In the genomic region with DNA sequence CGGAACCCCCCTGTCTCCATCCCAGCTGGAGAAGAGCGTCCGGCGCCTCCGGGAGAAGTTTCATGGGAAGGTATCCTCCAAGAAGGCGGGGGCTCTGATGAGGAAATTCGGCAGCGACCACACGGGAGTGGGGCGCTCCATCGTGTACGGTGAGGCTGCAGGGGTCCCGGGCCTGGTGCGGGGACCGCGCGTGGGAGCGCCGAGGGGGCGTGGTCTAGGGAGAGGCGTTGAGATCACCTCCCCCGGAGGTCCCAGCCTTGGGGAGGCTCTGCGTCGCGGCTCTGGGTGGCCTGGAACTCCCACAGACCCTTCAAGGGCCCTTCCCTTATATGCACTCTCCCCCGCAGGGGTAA, we compare ENCODE assay signal across 1 cellular context.
A peak's percentile ranks its signal among the peaks of the same experiment; 100 is the strongest.
TF ChIP-seq lines count a peak whose summit lies in the region.

No MANE protein-coding gene starts in this region.

TF ChIP-seq in GM12878, 131 proteins besides CTCF, POLR2A, EP300 and RAD21:
- TF ChIP-seq RELA (IDR thresholded peaks at IDR 0.05; ENCODE audit: borderline replicate concordance, partially characterized antibody) (no peak), CBX3 (IDR thresholded peaks at IDR 0.05; ENCODE audit: borderline replicate concordance, low read depth) (no peak), NR2C2 (IDR thresholded peaks at IDR 0.05; ENCODE audit: borderline replicate concordance, control insufficient read depth, insufficient read length, low read depth) (no peak), SP1 (IDR thresholded peaks at IDR 0.05; ENCODE audit: low read depth, low read length) (no peak), WRNIP1 (IDR thresholded peaks at IDR 0.05; ENCODE audit: borderline replicate concordance, low read depth, low read length) (no peak), NR2C1 (IDR thresholded peaks at IDR 0.05) (no peak), IKZF2 (IDR thresholded peaks at IDR 0.05) (peak; percentile 45 to 47; a peak in 1 of 4 replicates), TCF7 (IDR thresholded peaks at IDR 0.05; ENCODE audit: borderline replicate concordance) (no peak), YY1 (IDR thresholded peaks at IDR 0.05; ENCODE audit: low read depth, low read length) (peak; percentile 8; the same call in 1 of the 2 replicates), NFYA (IDR thresholded peaks at IDR 0.05; ENCODE audit: borderline replicate concordance, low read depth, low read length) (no peak), TARDBP (IDR thresholded peaks at IDR 0.05; ENCODE audit: borderline replicate concordance) (no peak), MEF2B (IDR thresholded peaks at IDR 0.05; ENCODE audit: partially characterized antibody, poor library complexity, severe bottlenecking) (no peak), IKZF1 (conservative IDR thresholded peaks at IDR 0.05) (0 out of 2 replicates have a peak, but pooled peaks have one; percentile 12), LARP7 (IDR thresholded peaks at IDR 0.05) (no peak), SIN3A (IDR thresholded peaks at IDR 0.05; ENCODE audit: low read depth, low read length) (no peak), MTA3 (IDR thresholded peaks at IDR 0.05; ENCODE audit: borderline replicate concordance, low read length) (no peak), EGR1 (IDR thresholded peaks at IDR 0.05; ENCODE audit: borderline replicate concordance in 1 of 2, low read depth in 2 of 2, low read length in 2 of 2) (peak in 1 of 2 experiments; percentile 43; a peak in 1 of 3 replicates), TBL1XR1 (IDR thresholded peaks at IDR 0.05; ENCODE audit: low read depth, low read length) (no peak)
- TF ChIP-seq, protein P1, sequence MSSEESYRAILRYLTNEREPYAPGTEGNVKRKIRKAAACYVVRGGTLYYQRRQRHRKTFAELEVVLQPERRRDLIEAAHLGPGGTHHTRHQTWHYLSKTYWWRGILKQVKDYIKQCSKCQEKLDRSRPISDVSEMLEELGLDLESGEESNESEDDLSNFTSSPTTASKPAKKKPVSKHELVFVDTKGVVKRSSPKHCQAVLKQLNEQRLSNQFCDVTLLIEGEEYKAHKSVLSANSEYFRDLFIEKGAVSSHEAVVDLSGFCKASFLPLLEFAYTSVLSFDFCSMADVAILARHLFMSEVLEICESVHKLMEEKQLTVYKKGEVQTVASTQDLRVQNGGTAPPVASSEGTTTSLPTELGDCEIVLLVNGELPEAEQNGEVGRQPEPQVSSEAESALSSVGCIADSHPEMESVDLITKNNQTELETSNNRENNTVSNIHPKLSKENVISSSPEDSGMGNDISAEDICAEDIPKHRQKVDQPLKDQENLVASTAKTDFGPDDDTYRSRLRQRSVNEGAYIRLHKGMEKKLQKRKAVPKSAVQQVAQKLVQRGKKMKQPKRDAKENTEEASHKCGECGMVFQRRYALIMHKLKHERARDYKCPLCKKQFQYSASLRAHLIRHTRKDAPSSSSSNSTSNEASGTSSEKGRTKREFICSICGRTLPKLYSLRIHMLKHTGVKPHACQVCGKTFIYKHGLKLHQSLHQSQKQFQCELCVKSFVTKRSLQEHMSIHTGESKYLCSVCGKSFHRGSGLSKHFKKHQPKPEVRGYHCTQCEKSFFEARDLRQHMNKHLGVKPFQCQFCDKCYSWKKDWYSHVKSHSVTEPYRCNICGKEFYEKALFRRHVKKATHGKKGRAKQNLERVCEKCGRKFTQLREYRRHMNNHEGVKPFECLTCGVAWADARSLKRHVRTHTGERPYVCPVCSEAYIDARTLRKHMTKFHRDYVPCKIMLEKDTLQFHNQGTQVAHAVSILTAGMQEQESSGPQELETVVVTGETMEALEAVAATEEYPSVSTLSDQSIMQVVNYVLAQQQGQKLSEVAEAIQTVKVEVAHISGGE (CRISPR knock-in tag; IDR thresholded peaks at IDR 0.05): no peak
- TF ChIP-seq, protein P2, sequence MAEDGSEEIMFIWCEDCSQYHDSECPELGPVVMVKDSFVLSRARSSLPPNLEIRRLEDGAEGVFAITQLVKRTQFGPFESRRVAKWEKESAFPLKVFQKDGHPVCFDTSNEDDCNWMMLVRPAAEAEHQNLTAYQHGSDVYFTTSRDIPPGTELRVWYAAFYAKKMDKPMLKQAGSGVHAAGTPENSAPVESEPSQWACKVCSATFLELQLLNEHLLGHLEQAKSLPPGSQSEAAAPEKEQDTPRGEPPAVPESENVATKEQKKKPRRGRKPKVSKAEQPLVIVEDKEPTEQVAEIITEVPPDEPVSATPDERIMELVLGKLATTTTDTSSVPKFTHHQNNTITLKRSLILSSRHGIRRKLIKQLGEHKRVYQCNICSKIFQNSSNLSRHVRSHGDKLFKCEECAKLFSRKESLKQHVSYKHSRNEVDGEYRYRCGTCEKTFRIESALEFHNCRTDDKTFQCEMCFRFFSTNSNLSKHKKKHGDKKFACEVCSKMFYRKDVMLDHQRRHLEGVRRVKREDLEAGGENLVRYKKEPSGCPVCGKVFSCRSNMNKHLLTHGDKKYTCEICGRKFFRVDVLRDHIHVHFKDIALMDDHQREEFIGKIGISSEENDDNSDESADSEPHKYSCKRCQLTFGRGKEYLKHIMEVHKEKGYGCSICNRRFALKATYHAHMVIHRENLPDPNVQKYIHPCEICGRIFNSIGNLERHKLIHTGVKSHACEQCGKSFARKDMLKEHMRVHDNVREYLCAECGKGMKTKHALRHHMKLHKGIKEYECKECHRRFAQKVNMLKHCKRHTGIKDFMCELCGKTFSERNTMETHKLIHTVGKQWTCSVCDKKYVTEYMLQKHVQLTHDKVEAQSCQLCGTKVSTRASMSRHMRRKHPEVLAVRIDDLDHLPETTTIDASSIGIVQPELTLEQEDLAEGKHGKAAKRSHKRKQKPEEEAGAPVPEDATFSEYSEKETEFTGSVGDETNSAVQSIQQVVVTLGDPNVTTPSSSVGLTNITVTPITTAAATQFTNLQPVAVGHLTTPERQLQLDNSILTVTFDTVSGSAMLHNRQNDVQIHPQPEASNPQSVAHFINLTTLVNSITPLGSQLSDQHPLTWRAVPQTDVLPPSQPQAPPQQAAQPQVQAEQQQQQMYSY (CRISPR knock-in tag; IDR thresholded peaks at IDR 0.05): no peak
